1 cellular context compared by ENCODE assay signal in genomic region chr20:32638848-32639247, GRCh38.
TF ChIP-seq lines count a peak whose summit lies in the region.

No MANE protein-coding gene starts in this region.

TF ChIP-seq in WTC11, 78 proteins besides CTCF, POLR2A, EP300 and RAD21 (continued from another document):
- TF ChIP-seq ZNF532 (CRISPR knock-in tag; IDR thresholded peaks at IDR 0.05; ENCODE audit: borderline replicate concordance) (no peak), TCF7 (CRISPR knock-in tag; IDR thresholded peaks at IDR 0.05; ENCODE audit: low read depth) (no peak), AFF4 (CRISPR knock-in tag; IDR thresholded peaks at IDR 0.05; ENCODE audit: borderline replicate concordance) (no peak), CBFB (CRISPR knock-in tag; IDR thresholded peaks at IDR 0.05; ENCODE audit: low read depth) (no peak), NR3C1 (CRISPR knock-in tag; conservative IDR thresholded peaks at IDR 0.05; ENCODE audit: low read depth) (no peak), ATF2 (CRISPR knock-in tag; IDR thresholded peaks at IDR 0.05; ENCODE audit: borderline replicate concordance, low read depth) (no peak), NFYB (CRISPR knock-in tag; conservative IDR thresholded peaks at IDR 0.05; ENCODE audit: low read depth) (no peak), ZNF416 (CRISPR knock-in tag; IDR thresholded peaks at IDR 0.05) (no peak), FOXJ3 (CRISPR knock-in tag; IDR thresholded peaks at IDR 0.05; ENCODE audit: borderline replicate concordance) (no peak), SP1 (CRISPR knock-in tag; conservative IDR thresholded peaks at IDR 0.05) (no peak), ATF3 (CRISPR knock-in tag; conservative IDR thresholded peaks at IDR 0.05) (no peak)
